ENCODE assay signal across 8 cellular contexts in genomic region chr18:7568426-7568825, GRCh38. TPM values are rescaled to one million over a fixed set of nuclear protein-coding genes. Genes with fewer than 3 reads are reported as not detected.
DNase-seq lines count a peak whose midpoint lies in the region; ATAC-seq, FAIRE-seq and TF ChIP-seq lines count a peak whose summit lies in the region.

No MANE protein-coding gene starts in this region.

- intact Hi-C loops in CD4-positive, alpha-beta T cell (cut with DNase I, micrococcal nuclease): loop anchor here in 1 of 2 experiments (5.0 kb wide), 1 partner anchor 1039 kb away; the partner anchor contains the start of gene RAB12

- no peak overlapping the region for H3K27ac Mint-ChIP-seq in CD4-positive, alpha-beta T cell
- H3K27ac Mint-ChIP-seq in neural crest cell (ENCODE audit: unreplicated experiment): no peak overlapping the region

- peaks cover 26% of the 10 kb centered on the region for H3K27me3 ChIP-seq in CD4-positive, alpha-beta T cell (ENCODE audit: control insufficient read depth, insufficient read depth, low read length)

- no peak for TF ChIP-seq POLR2A in GM12892 (IDR thresholded peaks at IDR 0.05; ENCODE audit: low read depth, low read length)

- no peak overlapping the region for H3K27ac ChIP-seq in CD4-positive, alpha-beta T cell (ENCODE audit: low read depth, low read length)
- peak overlapping the region; percentile 82 for H3K27ac ChIP-seq in RWPE1

- no peak for FAIRE-seq in GM12892 (lab: Jason Lieb, UNC)

- no peaks in the 10 kb centered on the region for H3K36me3 Mint-ChIP-seq in CD4-positive, alpha-beta T cell (ENCODE audit: low read depth)
- no peaks in the 10 kb centered on the region for H3K36me3 Mint-ChIP-seq in neural crest cell (ENCODE audit: low read depth)

- CTCF ChIA-PET in CD4-positive, alpha-beta T cell (lab: Charles Lee): no interaction called here
- CTCF ChIA-PET in RWPE1 (lab: Yijun Ruan, JAX): interaction anchor here (1.2 to 3.2 kb wide), 3 partner anchors 22 to 295 kb away, joined by 3 to 49 read pairs (median 4); no protein-coding TSS in a partner anchor

- ATAC-seq in CD4-positive, alpha-beta T cell (ENCODE audit: poor library complexity): no peak
- ATAC-seq in esophagus mucosa: no peak

- peak overlapping the region; percentile 70 for H3K4me3 Mint-ChIP-seq in CD4-positive, alpha-beta T cell
- peak overlapping the region; percentile 86 for H3K4me3 Mint-ChIP-seq in neural crest cell

- H3K9me3 ChIP-seq in CD4-positive, alpha-beta T cell (ENCODE audit: control insufficient read depth, low read length): no peaks in the 10 kb centered on the region

- DNase-seq in CD4-positive, alpha-beta T cell: no peak
- no peak for DNase-seq in RWPE1 (ENCODE audit: low spot score)
- DNase-seq in glomerular visceral epithelial cell (ENCODE audit: extremely low spot score): peak; percentile 44
- peak; percentile 66 for DNase-seq in neural crest cell (ENCODE audit: low read depth, low spot score)
- no peak for DNase-seq in GM12892 (ENCODE audit: insufficient read length)
- no peak for DNase-seq in HPDE6-E6E7 (ENCODE audit: extremely low spot score)
- DNase-seq in NCI-H2081 treated with DMSO at 0.1 percent for 48 hours (lab: John Stamatoyannopoulos, UW): no peak

- POLR2A ChIA-PET in CD4-positive, alpha-beta T cell (lab: Charles Lee): no interaction called here
- POLR2A ChIA-PET in RWPE1 (lab: Yijun Ruan, JAX; ENCODE audit: low non-redundant PET): no interaction called here

- no peaks in the 10 kb centered on the region for H3K9me3 Mint-ChIP-seq in CD4-positive, alpha-beta T cell
- no peaks in the 10 kb centered on the region for H3K9me3 Mint-ChIP-seq in neural crest cell

- no peak for TF ChIP-seq CTCF in CD4-positive, alpha-beta T cell (IDR thresholded peaks at IDR 0.05)
- peak; percentile 25 for TF ChIP-seq CTCF in RWPE1 (conservative IDR thresholded peaks at IDR 0.05; ENCODE audit: low read depth)
- peak; percentile 55 for TF ChIP-seq CTCF in neural crest cell (conservative IDR thresholded peaks at IDR 0.05)

- H3K27me3 Mint-ChIP-seq in CD4-positive, alpha-beta T cell: peaks cover 72% of the 10 kb centered on the region
- peaks cover 48% of the 10 kb centered on the region for H3K27me3 Mint-ChIP-seq in neural crest cell (ENCODE audit: low read depth)

- H3K4me1 Mint-ChIP-seq in CD4-positive, alpha-beta T cell (ENCODE audit: low read depth): peaks cover 20% of the 10 kb centered on the region
- peaks cover 12% of the 10 kb centered on the region for H3K4me1 Mint-ChIP-seq in neural crest cell

RNA-seq across cellular contexts. Expression of gene PTPRM, which starts 1.3 kb away (rescaled TPM):
- total RNA-seq in CD4-positive, alpha-beta T cell: 10 to 100 TPM; 21.7 to 21.9 TPM
- total RNA-seq in neural crest cell (7.7 and 10.6 TPM in 2 replicates), esophagus mucosa (5.3 TPM)
- polyA plus RNA-seq in GM12892 (2012; ENCODE audit: missing spikeins): 0.40 TPM

Comparison
In these comparisons a context has a peak if more than half of its experiments do, and no peak if none do; other contexts are left out.
1. DNase-seq: peak in glomerular visceral epithelial cell (single experiment) and neural crest cell (single experiment); none in CD4-positive, alpha-beta T cell (0 of 10), RWPE1 (single experiment), GM12892 (single experiment), HPDE6-E6E7 (single experiment) and NCI-H2081 treated with DMSO at 0.1 percent for 48 hours (single experiment).